Comparison of ENCODE assay signal across 8 cellular contexts in the genomic region with DNA sequence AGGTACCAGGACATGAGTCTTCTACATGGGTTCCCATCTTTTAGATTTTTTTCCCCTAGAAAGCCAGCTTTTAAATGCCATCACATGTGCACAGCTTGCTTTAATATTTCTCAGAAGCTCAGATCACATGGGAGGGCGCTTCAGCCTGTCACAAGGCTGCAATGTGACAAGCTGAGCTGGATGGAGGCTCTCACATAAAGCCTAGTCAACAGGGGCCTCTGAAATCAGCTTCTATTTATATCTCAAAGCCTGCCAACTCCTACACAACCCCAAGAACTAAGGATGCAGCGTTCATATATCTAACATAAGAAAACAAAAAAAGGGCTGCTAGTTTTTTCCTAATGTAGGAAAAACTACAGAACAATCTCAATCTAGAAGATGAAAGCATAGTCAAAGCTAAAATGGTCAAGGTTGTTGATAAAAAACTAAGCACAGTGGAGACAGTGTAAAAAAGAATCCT. TPM values are rescaled to one million over a fixed set of nuclear protein-coding genes. Genes with fewer than 3 reads are reported as not detected.
DNase-seq lines count a peak whose midpoint lies in the region; ATAC-seq, FAIRE-seq and TF ChIP-seq lines count a peak whose summit lies in the region.

No MANE protein-coding gene starts in this region.

- H2AK5ac ChIP-seq in mesendoderm (ENCODE audit: low read length): no peak overlapping the region

- H3K4ac ChIP-seq in mesendoderm (ENCODE audit: low read depth, low read length): no peak overlapping the region

- ATAC-seq in HG02610 (IDR thresholded peaks at IDR 0.05; ENCODE audit: unreplicated experiment): peak; percentile 34
- peak; percentile 40 for ATAC-seq in activated CD8-positive, alpha-beta T cell treated with anti-CD3 and anti-CD28 coated beads for 36 hours

- H3K18ac ChIP-seq in mesendoderm (ENCODE audit: low read length): no peak overlapping the region

- TF ChIP-seq CTCF in activated CD8-positive, alpha-beta T cell treated with anti-CD3 and anti-CD28 coated beads for 36 hours (IDR thresholded peaks at IDR 0.05): no peak

- H2BK120ac ChIP-seq in mesendoderm (ENCODE audit: low read depth, low read length): no peak overlapping the region

- H3K4me3 ChIP-seq in mesendoderm (ENCODE audit: low read length): peak overlapping the region; percentile 13

- peak overlapping the region; percentile 97 for H3K4me3 Mint-ChIP-seq in activated CD8-positive, alpha-beta T cell treated with anti-CD3 and anti-CD28 coated beads for 36 hours

- no peaks in the 10 kb centered on the region for H3K4me1 ChIP-seq in mesendoderm (ENCODE audit: control insufficient read depth, low read depth, low read length)

- peak overlapping the region; percentile 67 for H3K9ac ChIP-seq in mesendoderm (ENCODE audit: low read length)

- no peaks in the 10 kb centered on the region for H3K9me3 Mint-ChIP-seq in activated CD8-positive, alpha-beta T cell treated with anti-CD3 and anti-CD28 coated beads for 36 hours

- no peak overlapping the region for H3K56ac ChIP-seq in mesendoderm (ENCODE audit: low read length)

- no peak overlapping the region for H2BK5ac ChIP-seq in mesendoderm (ENCODE audit: low read length)

- peaks cover 58% of the 10 kb centered on the region for H3K4me1 Mint-ChIP-seq in activated CD8-positive, alpha-beta T cell treated with anti-CD3 and anti-CD28 coated beads for 36 hours (ENCODE audit: low read depth)

- POLR2A ChIA-PET in activated CD8-positive, alpha-beta T cell treated with anti-CD3 and anti-CD28 coated beads for 36 hours (lab: Charles Lee): interaction anchor here (0.6 to 2.2 kb wide), 3 partner anchors 54 to 223 kb away, joined by 3 to 8 read pairs (median 3); no protein-coding TSS in a partner anchor

- H3K79me2 ChIP-seq in mesendoderm (ENCODE audit: control insufficient read depth, insufficient read depth, low read length): peaks cover 67% of the 10 kb centered on the region

- peak; percentile 8 for DNase-seq in NCI-H187 treated with DMSO at 0.1 percent for 48 hours (lab: John Stamatoyannopoulos, UW)
- DNase-seq in NCI-H187 (lab: John Stamatoyannopoulos, UW): no peak
- DNase-seq in NCI-H2029 treated with DMSO at 0.1 percent for 48 hours (lab: John Stamatoyannopoulos, UW): peak; percentile 42
- DNase-seq in activated CD8-positive, alpha-beta T cell treated with anti-CD3 and anti-CD28 coated beads for 36 hours: peak; percentile 78
- peak; percentile 66 for DNase-seq in mesendoderm
- DNase-seq in stimulated activated CD8-positive, alpha-beta memory T cell treated with anti-CD3 and anti-CD28 coated beads, Interleukin-15, amount 100 ng/mL, for 4 hours (ENCODE audit: low read depth in 2 of 2): peak; percentile 4 to 7

- no peaks in the 10 kb centered on the region for H3K27me3 ChIP-seq in mesendoderm (ENCODE audit: insufficient read depth, low read length, poor library complexity)

- H2BK15ac ChIP-seq in mesendoderm (replicated peaks; ENCODE audit: low read depth): no peak overlapping the region

- FAIRE-seq in endometrium (lab: Jason Lieb, UNC): peak; percentile 59

- H3K23ac ChIP-seq in mesendoderm (ENCODE audit: low read length): no peak overlapping the region

- H4K8ac ChIP-seq in mesendoderm (ENCODE audit: low read depth, low read length): no peak overlapping the region

- peak overlapping the region; percentile 94 for H3K27ac Mint-ChIP-seq in activated CD8-positive, alpha-beta T cell treated with anti-CD3 and anti-CD28 coated beads for 36 hours

- H4K5ac ChIP-seq in mesendoderm (ENCODE audit: low read length): no peak overlapping the region

- H3K36me3 Mint-ChIP-seq in activated CD8-positive, alpha-beta T cell treated with anti-CD3 and anti-CD28 coated beads for 36 hours (ENCODE audit: low read depth): peaks cover 49% of the 10 kb centered on the region

- CTCF ChIA-PET in activated CD8-positive, alpha-beta T cell treated with anti-CD3 and anti-CD28 coated beads for 36 hours (lab: Charles Lee): interaction anchor here (1.0 to 1.7 kb wide), 4 partner anchors 10 to 230 kb away, joined by 3 to 8 read pairs (median 4); no protein-coding TSS in a partner anchor

- H3K4me2 ChIP-seq in mesendoderm (ENCODE audit: low read length): peak overlapping the region; percentile 72

- no peaks in the 10 kb centered on the region for H3K27me3 Mint-ChIP-seq in activated CD8-positive, alpha-beta T cell treated with anti-CD3 and anti-CD28 coated beads for 36 hours

- no peaks in the 10 kb centered on the region for H3K79me1 ChIP-seq in mesendoderm (ENCODE audit: low read length)

- H3K36me3 ChIP-seq in mesendoderm (ENCODE audit: control insufficient read depth, insufficient read depth, low read length): no peaks in the 10 kb centered on the region

- intact Hi-C loops in activated CD8-positive, alpha-beta T cell treated with anti-CD3 and anti-CD28 coated beads for 36 hours (cut with micrococcal nuclease): loop anchor here (5.0 to 10.0 kb wide), 3 partner anchors 82 to 230 kb away; no protein-coding TSS in a partner anchor

- no peak overlapping the region for H3K27ac ChIP-seq in mesendoderm (ENCODE audit: low read depth, low read length)

- WGBS in mesendoderm (ENCODE audit: extremely low coverage, insufficient coverage, low lambda C conversion rate): no CpG with 5 or more reads among the region's 2 CpGs

RNA-seq across cellular contexts. Expression of gene ZFAND5, which starts 2.3 kb away (rescaled TPM):
- total RNA-seq in activated CD8-positive, alpha-beta T cell treated with anti-CD3 and anti-CD28 coated beads for 36 hours: 10 to 100 TPM; 79.4 to 88.9 TPM
- polyA plus RNA-seq in mesendoderm (2013, experiment 1 of 2): 133 TPM
- 134 TPM for polyA plus RNA-seq in mesendoderm (2013, experiment 2 of 2)

Comparison
In these comparisons a context has a peak if more than half of its experiments do, and no peak if none do; other contexts are left out.
1. DNase-seq: peak in NCI-H187 treated with DMSO at 0.1 percent for 48 hours (single experiment), NCI-H2029 treated with DMSO at 0.1 percent for 48 hours (single experiment), activated CD8-positive, alpha-beta T cell treated with anti-CD3 and anti-CD28 coated beads for 36 hours (single experiment), mesendoderm (single experiment) and stimulated activated CD8-positive, alpha-beta memory T cell treated with anti-CD3 and anti-CD28 coated beads, Interleukin-15, amount 100 ng/mL, for 4 hours (2 of 2); none in NCI-H187 (0 of 2).